In genomic region chr16:56303880-56304279, GRCh38 we compare ENCODE assay signal across 16 cellular contexts.
DNase-seq lines count a peak whose midpoint lies in the region; ATAC-seq and TF ChIP-seq lines count a peak whose summit lies in the region.
"Had no signal": no experiment of that assay in that cellular context is flagged by ENCODE, and none has a peak within 500 bp of the region (broad histone marks: within the 10 kb centered on the region; RNA-seq: fewer than 3 reads in every experiment).

No MANE protein-coding gene starts in this region.

- peak overlapping the region in 4 of 5 experiments; percentile 9 to 65 (median 38) for H3K27ac Mint-ChIP-seq in brain
- peak overlapping the region in 1 of 7 donors; percentile 48 for H3K27ac Mint-ChIP-seq in CD4-positive, alpha-beta memory T cell
- H3K27ac Mint-ChIP-seq: B cell; CD4-positive, alpha-beta T cell; HFFc6 had no signal

- no peaks in the 10 kb centered on the region for H3K9me3 ChIP-seq in right lobe of liver
- no peaks in the 10 kb centered on the region for H3K9me3 ChIP-seq in CD4-positive, alpha-beta memory T cell (ENCODE audit: control insufficient read depth in 1 of 2, low read length in 2 of 2)

- peaks cover 24% of the 10 kb centered on the region for H3K36me3 Mint-ChIP-seq in brain
- peaks cover 0 to 6% of the 10 kb centered on the region in 2 donors for H3K36me3 Mint-ChIP-seq in CD4-positive, alpha-beta memory T cell

- ATAC-seq in right lobe of liver = peak; percentile 45 to 74 (median 59)
- no peak for ATAC-seq in HG03175 (IDR thresholded peaks at IDR 0.05; ENCODE audit: unreplicated experiment)

- no peak overlapping the region for H3K4me3 ChIP-seq in right lobe of liver
- H3K4me3 ChIP-seq in CD4-positive, alpha-beta memory T cell (ENCODE audit: low read length in 2 of 2) = no peak overlapping the region

- intact Hi-C loops in right lobe of liver (cut with DNase I) = no loop called here
- intact Hi-C loops in CD4-positive, alpha-beta memory T cell (cut with micrococcal nuclease) = no loop called here

- H3K36me3 ChIP-seq in right lobe of liver = no peaks in the 10 kb centered on the region
- no peaks in the 10 kb centered on the region for H3K36me3 ChIP-seq in CD4-positive, alpha-beta memory T cell (ENCODE audit: insufficient read depth, low read length)

- POLR2A ChIA-PET in CD4-positive, alpha-beta memory T cell (lab: Charles Lee; ENCODE audit: partially characterized antibody) = interaction anchor here (1.4 kb wide), 1 partner anchor 42 kb away, joined by 3 read pairs; no protein-coding TSS in a partner anchor

- TF ChIP-seq POLR2A in right lobe of liver (IDR thresholded peaks at IDR 0.05) = no peak

- H3K27me3 Mint-ChIP-seq in brain = no peaks in the 10 kb centered on the region
- no peaks in the 10 kb centered on the region for H3K27me3 Mint-ChIP-seq in CD4-positive, alpha-beta memory T cell
- H3K27me3 Mint-ChIP-seq: CD4-positive, alpha-beta T cell had no signal

- H3K27me3 ChIP-seq in right lobe of liver = no peaks in the 10 kb centered on the region
- H3K27me3 ChIP-seq in CD4-positive, alpha-beta memory T cell (ENCODE audit: insufficient read depth, low read length) = no peaks in the 10 kb centered on the region

- H3K4me1 Mint-ChIP-seq in brain = peaks cover 91% of the 10 kb centered on the region
- H3K4me1 Mint-ChIP-seq in CD4-positive, alpha-beta memory T cell = peaks cover 0 to 22% (median 3%) of the 10 kb centered on the region in 4 donors

- no peak for DNase-seq in right lobe of liver
- DNase-seq in substantia nigra (lab: John Stamatoyannopoulos, UW) = no peak
- DNase-seq in HuH-7.5 (ENCODE audit: low spot score) = no peak
- DNase-seq in CD4-positive, alpha-beta memory T cell = no peak
- DNase-seq: CD4-positive, alpha-beta T cell; COR-L47; DMS153; GF-D8; HCEC 1CT; HFFc6; IMR-90 had no signal

- TF ChIP-seq CTCF in brain (conservative IDR thresholded peaks at IDR 0.05) (no peak), right lobe of liver (IDR thresholded peaks at IDR 0.05) (no peak)

- 24% methylated on average over 3 of the region's 6 CpGs for WGBS in right lobe of liver (ENCODE audit: insufficient coverage, low coverage, low lambda C conversion rate, missing lambda C conversion rate)

- no peak overlapping the region for H3K4me3 Mint-ChIP-seq in brain
- H3K4me3 Mint-ChIP-seq in CD4-positive, alpha-beta memory T cell = no peak overlapping the region
- H3K4me3 Mint-ChIP-seq: B cell; CD4-positive, alpha-beta T cell; HFFc6 had no signal

- peaks cover 0 to 2% (median 0%) of the 10 kb centered on the region in 5 experiments for H3K9me3 Mint-ChIP-seq in brain
- H3K9me3 Mint-ChIP-seq in CD4-positive, alpha-beta memory T cell = peaks cover 0 to 1% (median 0%) of the 10 kb centered on the region in 8 donors
- H3K9me3 Mint-ChIP-seq: CD4-positive, alpha-beta T cell; HFFc6 had no signal

- CTCF ChIA-PET in CD4-positive, alpha-beta memory T cell (lab: Charles Lee; ENCODE audit: partially characterized antibody) = no interaction called here

- H3K27ac ChIP-seq in cingulate gyrus (ENCODE audit: low read depth, low read length) (peak overlapping the region; percentile 99), right lobe of liver (no peak overlapping the region), substantia nigra (ENCODE audit: low read depth, low read length, poor library complexity, severe bottlenecking) (peak overlapping the region; percentile 99)
- no peak overlapping the region for H3K27ac ChIP-seq in CD4-positive, alpha-beta memory T cell (ENCODE audit: low read depth, low read length)
- H3K27ac ChIP-seq: HL-60 had no signal

- H3K4me1 ChIP-seq in right lobe of liver = no peaks in the 10 kb centered on the region
- no peaks in the 10 kb centered on the region for H3K4me1 ChIP-seq in CD4-positive, alpha-beta memory T cell (ENCODE audit: insufficient read depth, low read length)

Comparison
In these comparisons a context has a peak if more than half of its experiments do, and no peak if none do; other contexts are left out.
1. H3K27ac ChIP-seq: peak in cingulate gyrus (single experiment) and substantia nigra (single experiment); none in right lobe of liver (0 of 3) and CD4-positive, alpha-beta memory T cell (single experiment).